9 cellular contexts compared by ENCODE assay signal in genomic region chr1:94863919-94864318, GRCh38. TPM values are rescaled to one million over a fixed set of nuclear protein-coding genes. Genes with fewer than 3 reads are reported as not detected.
A peak's percentile ranks its signal among the peaks of the same experiment; 100 is the strongest.
DNase-seq lines count a peak whose midpoint lies in the region; ATAC-seq, FAIRE-seq and TF ChIP-seq lines count a peak whose summit lies in the region.
"Had no signal": no experiment of that assay in that cellular context is flagged by ENCODE, and none has a peak within 500 bp of the region (broad histone marks: within the 10 kb centered on the region; RNA-seq: fewer than 3 reads in every experiment).

No MANE protein-coding gene starts in this region.

- DNase-seq in HPDE6-E6E7 (ENCODE audit: extremely low spot score) (peak; percentile 66), cardiac fibroblast (ENCODE audit: low read depth in 2 of 2) (peak; percentile 92 to 95), left kidney (ENCODE audit: low read depth, low spot score) (peak; percentile 77), NCI-H82 treated with DMSO at 0.1 percent for 48 hours (lab: John Stamatoyannopoulos, UW; ENCODE audit: unreplicated experiment) (no peak), D721Med (ENCODE audit: insufficient read length, low spot score) (no peak)
- DNase-seq: WERI-Rb-1 had no signal

- H3K4me3 ChIP-seq in cardiac fibroblast (replicated peaks in 1 of 2; ENCODE audit: low read depth in 2 of 2, low read length in 2 of 2), result no peak overlapping the region

- no peak for ATAC-seq in GM19035 (IDR thresholded peaks at IDR 0.05; ENCODE audit: unreplicated experiment)
- no peak for ATAC-seq in GM19328 (IDR thresholded peaks at IDR 0.05; ENCODE audit: unreplicated experiment)

- TF ChIP-seq CTCF in cardiac fibroblast (IDR thresholded peaks at IDR 0.05; ENCODE audit: low read depth, low read length), result no peak
- no peak for TF ChIP-seq CTCF in D721Med (IDR thresholded peaks at IDR 0.05; ENCODE audit: insufficient read depth, missing control alignments)

- FAIRE-seq in D721Med (lab: Jason Lieb, UNC), result no peak

- H3K27ac ChIP-seq in temporal lobe (ENCODE audit: low read depth, low read length), result peak overlapping the region; percentile 79
- H3K27ac ChIP-seq: WERI-Rb-1 had no signal

RNA-seq across cellular contexts. Expression of gene SLC44A3, which starts 43.8 kb away (rescaled TPM):
- total RNA-seq in temporal lobe, result 1.7 TPM

Comparison
In these comparisons a context has a peak if more than half of its experiments do, and no peak if none do; other contexts are left out.
1. DNase-seq: peak in HPDE6-E6E7 (single experiment), cardiac fibroblast (2 of 2) and left kidney (single experiment); none in NCI-H82 treated with DMSO at 0.1 percent for 48 hours (single experiment) and D721Med (single experiment).